36 cellular contexts compared by ENCODE assay signal in genomic region chr11:75715688-75716087, GRCh38. TPM values are rescaled to one million over a fixed set of nuclear protein-coding genes. Genes with fewer than 3 reads are reported as not detected.
"Had no signal": no experiment of that assay in that cellular context is flagged by ENCODE, and none has a peak within 500 bp of the region (broad histone marks: within the 10 kb centered on the region; RNA-seq: fewer than 3 reads in every experiment).

No MANE protein-coding gene starts in this region.

- H3K27ac Mint-ChIP-seq: activated CD4-positive, alpha-beta T cell treated with anti-CD3 and anti-CD28 coated beads, Interleukin-2, amount 10 ng/mL, durations not matched to agents 24 days and 14 days; activated CD8-positive, alpha-beta T cell treated with anti-CD3 and anti-CD28 coated beads for 36 hours; activated naive CD8-positive, alpha-beta T cell treated with anti-CD3 and anti-CD28 coated beads for 36 hours; activated T-cell treated with anti-CD3 and anti-CD28 coated beads, Interleukin-2, amount 50 U/mL, for 72 hours; activated T-helper 17 cell treated with anti-CD3 and anti-CD28 coated beads, Interleukin-2, amount 50 U/mL, for 72 hours had no signal

- H3K27me3 Mint-ChIP-seq: activated T-helper 17 cell treated with anti-CD3 and anti-CD28 coated beads, Interleukin-2, amount 50 U/mL, for 72 hours had no signal

- H3K4me3 Mint-ChIP-seq: activated CD4-positive, alpha-beta T cell treated with anti-CD3 and anti-CD28 coated beads, Interleukin-2, amount 10 ng/mL, durations not matched to agents 24 days and 14 days; activated CD8-positive, alpha-beta T cell treated with anti-CD3 and anti-CD28 coated beads for 36 hours; activated naive CD8-positive, alpha-beta T cell treated with anti-CD3 and anti-CD28 coated beads for 36 hours; activated T-cell treated with anti-CD3 and anti-CD28 coated beads, Interleukin-2, amount 50 U/mL, for 72 hours; activated T-helper 17 cell treated with anti-CD3 and anti-CD28 coated beads, Interleukin-2, amount 50 U/mL, for 72 hours had no signal

- H3K4me3 ChIP-seq: Peyer's patch had no signal

- H3K36me3 Mint-ChIP-seq: activated naive CD8-positive, alpha-beta T cell treated with anti-CD3 and anti-CD28 coated beads for 36 hours had no signal

- H3K9me3 ChIP-seq: Peyer's patch had no signal

- ATAC-seq: activated CD8-positive, alpha-beta T cell treated with anti-CD3 and anti-CD28 coated beads for 36 hours; activated T-cell treated with anti-CD3 and anti-CD28 coated beads, Interleukin-2, amount 50 U/mL, for 72 hours; activated T-helper 17 cell treated with anti-CD3 and anti-CD28 coated beads, Interleukin-2, amount 50 U/mL, for 72 hours; PC-3 had no signal

- H3K36me3 ChIP-seq: brain microvascular endothelial cell had no signal

- DNase-seq: activated CD4-positive, alpha-beta T cell treated with anti-CD3 and anti-CD28 coated beads, Interleukin-2, amount 10 ng/mL, durations not matched to agents 24 days and 14 days; activated CD4-positive, alpha-beta T cell treated with anti-CD3 and anti-CD28 coated beads, Interleukin-2, amount 50 U/mL, for 4 hours; activated CD8-positive, alpha-beta T cell treated with anti-CD3 and anti-CD28 coated beads for 36 hours; activated effector memory CD4-positive, alpha-beta T cell treated with anti-CD3 and anti-CD28 coated beads, Interleukin-2, amount 50 U/mL, for 16 hours; activated naive CD4-positive, alpha-beta T cell; activated naive CD4-positive, alpha-beta T cell treated with anti-CD3 and anti-CD28 coated beads, Interleukin-2, amount 50 U/mL, for 16 hours; activated naive CD8-positive, alpha-beta T cell treated with anti-CD3 and anti-CD28 coated beads for 36 hours; activated T-cell treated with anti-CD3 and anti-CD28 coated beads, Interleukin-2, amount 50 U/mL, for 1 hour; activated T-cell treated with anti-CD3 and anti-CD28 coated beads, Interleukin-2, amount 50 U/mL, for 72 hours; amniotic stem cell; aorta; brain microvascular endothelial cell; central memory CD4-positive, alpha-beta T cell; Karpas-422; KBM-7; NCI-H1436 treated with DMSO at 0.1 percent for 48 hours; NCI-H1694 treated with DMSO at 0.1 percent for 48 hours; NCI-H2081; NCI-H2171 treated with DMSO at 0.1 percent for 48 hours; NCI-H345; NCI-H526 treated with DMSO at 0.1 percent for 48 hours; NCI-H82; NK-92 treated with Interleukin-12 subunit alpha and Interleukin-12 subunit beta, amount 100 ng/mL, for 24 hours; PC-3; Peyer's patch; RPMI8226; SIG-M5; SW 1271; T1000 had no signal

- H3K4me1 Mint-ChIP-seq: activated CD4-positive, alpha-beta T cell treated with anti-CD3 and anti-CD28 coated beads, Interleukin-2, amount 10 ng/mL, durations not matched to agents 24 days and 14 days; activated naive CD8-positive, alpha-beta T cell treated with anti-CD3 and anti-CD28 coated beads for 36 hours had no signal

- H3K9me3 Mint-ChIP-seq: activated CD4-positive, alpha-beta T cell treated with anti-CD3 and anti-CD28 coated beads, Interleukin-2, amount 10 ng/mL, durations not matched to agents 24 days and 14 days; activated CD8-positive, alpha-beta T cell treated with anti-CD3 and anti-CD28 coated beads for 36 hours; activated naive CD8-positive, alpha-beta T cell treated with anti-CD3 and anti-CD28 coated beads for 36 hours; activated T-cell treated with anti-CD3 and anti-CD28 coated beads, Interleukin-2, amount 50 U/mL, for 72 hours; activated T-helper 17 cell treated with anti-CD3 and anti-CD28 coated beads, Interleukin-2, amount 50 U/mL, for 72 hours had no signal

- H3K27ac ChIP-seq: brain microvascular endothelial cell, Peyer's patch had no signal

- H3K27me3 ChIP-seq: brain microvascular endothelial cell, Peyer's patch had no signal

RNA-seq across cellular contexts. Expression of gene MOGAT2, which starts 1.9 kb away (rescaled TPM):
- total RNA-seq: activated CD4-positive, alpha-beta T cell treated with anti-CD3 and anti-CD28 coated beads, Interleukin-2, amount 10 ng/mL, durations not matched to agents 24 days and 14 days; activated CD8-positive, alpha-beta memory T cell treated with anti-CD3 and anti-CD28 coated beads for 36 hours; activated CD8-positive, alpha-beta T cell treated with anti-CD3 and anti-CD28 coated beads for 36 hours; activated naive CD8-positive, alpha-beta T cell treated with anti-CD3 and anti-CD28 coated beads for 36 hours; activated T-cell treated with anti-CD3 and anti-CD28 coated beads, Interleukin-2, amount 50 U/mL, for 72 hours; activated T-helper 17 cell treated with anti-CD3 and anti-CD28 coated beads, Interleukin-2, amount 50 U/mL, for 72 hours; aorta; MCF 10A; NCI-H460; PC-3; SK-MEL-5; T-helper 1 cell treated with Interleukin-12 subunit alpha and Interleukin-12 subunit beta and Interleukin-4 antibody, amounts not matched to agents 30 ng/mL and 1 ng/mL, for 36 hours; T-helper 2 cell treated with Interferon-gamma antibody and Interleukin-4, amounts not matched to agents 100 ng/mL and 5 ng/mL, for 36 hours had no signal

RNA-seq across cellular contexts. Expression of gene MAP6, which starts 46.9 kb away (rescaled TPM):
- total RNA-seq: activated CD8-positive, alpha-beta T cell treated with anti-CD3 and anti-CD28 coated beads for 36 hours; activated naive CD8-positive, alpha-beta T cell treated with anti-CD3 and anti-CD28 coated beads for 36 hours; MCF 10A had no signal
